ENCODE assay signal across 20 cellular contexts in the genomic region with DNA sequence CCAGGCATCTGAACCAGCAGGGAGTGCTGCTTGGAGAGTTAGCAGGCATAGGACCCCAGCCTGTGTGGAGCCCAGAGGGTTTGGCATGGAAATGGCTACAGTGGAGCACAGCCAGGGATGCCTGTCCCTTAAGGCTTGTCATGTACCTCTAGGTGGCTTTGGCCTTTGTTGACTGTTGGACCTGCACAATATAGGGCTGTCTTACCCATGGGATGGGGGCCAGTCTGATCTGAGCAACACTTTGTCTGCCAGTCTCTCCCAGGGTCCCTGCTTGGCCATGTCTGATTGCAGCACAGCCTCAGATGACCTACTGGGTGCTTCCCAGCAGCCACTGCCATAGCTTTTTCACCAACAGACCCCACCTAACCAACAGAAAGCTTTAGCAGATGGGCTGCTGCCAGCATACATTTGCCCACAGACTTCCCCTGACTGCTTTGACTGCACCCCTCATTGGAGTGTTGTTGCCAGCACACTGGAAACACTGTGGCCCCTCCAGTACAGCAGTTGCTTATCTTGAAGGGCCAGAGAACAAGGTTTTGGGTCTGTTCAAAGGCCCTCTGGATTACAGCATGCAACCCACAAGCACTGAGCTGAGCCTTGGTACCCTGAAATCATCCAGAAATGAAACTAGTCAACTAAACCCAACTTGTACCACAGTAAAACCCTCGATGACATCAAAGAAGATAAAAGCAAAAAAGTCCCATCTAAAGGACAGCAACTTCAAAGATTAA. TPM values are rescaled to one million over a fixed set of nuclear protein-coding genes. Genes with fewer than 3 reads are reported as not detected.
DNase-seq lines count a peak whose midpoint lies in the region; ATAC-seq and TF ChIP-seq lines count a peak whose summit lies in the region.
"Had no signal": no experiment of that assay in that cellular context is flagged by ENCODE, and none has a peak within 500 bp of the region (broad histone marks: within the 10 kb centered on the region; RNA-seq: fewer than 3 reads in every experiment).

No MANE protein-coding gene starts in this region.

- H3K9me3 Mint-ChIP-seq in activated CD4-positive, alpha-beta T cell treated with anti-CD3 and anti-CD28 coated beads, Interleukin-2, amount 10 ng/mL, durations not matched to agents 24 days and 14 days: peaks cover 25% of the 10 kb centered on the region
- peaks cover 6% of the 10 kb centered on the region for H3K9me3 Mint-ChIP-seq in activated CD4-positive, alpha-beta memory T cell treated with anti-CD3 and anti-CD28 coated beads, Interleukin-2, amount 10 ng/mL, durations not matched to agents 7 days and 5 days

- H3K27me3 Mint-ChIP-seq in activated CD4-positive, alpha-beta T cell treated with anti-CD3 and anti-CD28 coated beads, Interleukin-2, amount 10 ng/mL, durations not matched to agents 24 days and 14 days: no peaks in the 10 kb centered on the region
- H3K27me3 Mint-ChIP-seq in activated CD4-positive, alpha-beta memory T cell treated with anti-CD3 and anti-CD28 coated beads, Interleukin-2, amount 10 ng/mL, durations not matched to agents 7 days and 5 days: no peaks in the 10 kb centered on the region
- H3K27me3 Mint-ChIP-seq: activated B cell treated with CpG ODN at 0.5 μM for 24 hours had no signal

- ATAC-seq in HG03432 (IDR thresholded peaks at IDR 0.05; ENCODE audit: unreplicated experiment): peak; percentile 57
- ATAC-seq: HCT116, Panc1, pancreas had no signal

- TF ChIP-seq POLR2A in erythroblast (IDR thresholded peaks at IDR 0.05; ENCODE audit: low read length): no peak

- CTCF ChIA-PET in activated CD4-positive, alpha-beta memory T cell treated with anti-CD3 and anti-CD28 coated beads, Interleukin-2, amount 10 ng/mL, durations not matched to agents 7 days and 5 days (lab: Charles Lee): interaction anchor here (0.9 kb wide), 1 partner anchor 14 kb away, joined by 3 read pairs; no protein-coding TSS in a partner anchor

- intact Hi-C loops in activated CD4-positive, alpha-beta T cell treated with anti-CD3 and anti-CD28 coated beads, Interleukin-2, amount 10 ng/mL, durations not matched to agents 24 days and 14 days (cut with micrococcal nuclease): no loop called here

- H3K4me3 Mint-ChIP-seq in activated CD4-positive, alpha-beta T cell treated with anti-CD3 and anti-CD28 coated beads, Interleukin-2, amount 10 ng/mL, durations not matched to agents 24 days and 14 days: peak overlapping the region; percentile 19
- H3K4me3 Mint-ChIP-seq in activated CD4-positive, alpha-beta memory T cell treated with anti-CD3 and anti-CD28 coated beads, Interleukin-2, amount 10 ng/mL, durations not matched to agents 7 days and 5 days: no peak overlapping the region
- H3K4me3 Mint-ChIP-seq: activated B cell treated with CpG ODN at 0.5 μM for 24 hours; CD8-positive, alpha-beta memory T cell; nephron had no signal

- POLR2A ChIA-PET in activated CD4-positive, alpha-beta memory T cell treated with anti-CD3 and anti-CD28 coated beads, Interleukin-2, amount 10 ng/mL, durations not matched to agents 7 days and 5 days (lab: Charles Lee): interaction anchor here (1.4 kb wide), 1 partner anchor 23 kb away, joined by 4 read pairs; no protein-coding TSS in a partner anchor

- DNase-seq in activated CD4-positive, alpha-beta T cell treated with anti-CD3 and anti-CD28 coated beads, Interleukin-2, amount 10 ng/mL, durations not matched to agents 24 days and 14 days: peak; percentile 62
- no peak for DNase-seq in activated CD4-positive, alpha-beta T cell treated with anti-CD3 and anti-CD28 coated beads for 48 hours
- no peak for DNase-seq in activated CD4-positive, alpha-beta memory T cell treated with anti-CD3 and anti-CD28 coated beads, Interleukin-2, amount 10 ng/mL, durations not matched to agents 7 days and 5 days
- DNase-seq in erythroblast (lab: John Stamatoyannopoulos, UW): peak; percentile 68 to 89
- DNase-seq in SK-N-DZ (ENCODE audit: low spot score): no peak
- no peak for DNase-seq in cerebellar cortex (ENCODE audit: low spot score)
- DNase-seq in NCI-H82 (lab: John Stamatoyannopoulos, UW): no peak
- DNase-seq: activated B cell treated with CpG ODN at 0.5 μM for 24 hours; activated gamma-delta T cell treated with Interleukin-2 at 50 U/mL for 16 hours; CD8-positive, alpha-beta memory T cell; central memory CD4-positive, alpha-beta T cell; foreskin fibroblast; GDM1; left ventricle myocardium inferior; NCI-H2081; pancreas had no signal

- peak overlapping the region; percentile 35 for H3K27ac Mint-ChIP-seq in activated CD4-positive, alpha-beta T cell treated with anti-CD3 and anti-CD28 coated beads, Interleukin-2, amount 10 ng/mL, durations not matched to agents 24 days and 14 days
- peak overlapping the region; percentile 17 for H3K27ac Mint-ChIP-seq in activated CD4-positive, alpha-beta memory T cell treated with anti-CD3 and anti-CD28 coated beads, Interleukin-2, amount 10 ng/mL, durations not matched to agents 7 days and 5 days
- H3K27ac Mint-ChIP-seq: activated B cell treated with CpG ODN at 0.5 μM for 24 hours, nephron had no signal

- peaks cover 25% of the 10 kb centered on the region for H3K4me1 Mint-ChIP-seq in activated CD4-positive, alpha-beta T cell treated with anti-CD3 and anti-CD28 coated beads, Interleukin-2, amount 10 ng/mL, durations not matched to agents 24 days and 14 days
- H3K4me1 Mint-ChIP-seq in activated CD4-positive, alpha-beta memory T cell treated with anti-CD3 and anti-CD28 coated beads, Interleukin-2, amount 10 ng/mL, durations not matched to agents 7 days and 5 days: peaks cover 24% of the 10 kb centered on the region
- H3K4me1 Mint-ChIP-seq: nephron had no signal

- peaks cover 47% of the 10 kb centered on the region for H3K36me3 Mint-ChIP-seq in activated CD4-positive, alpha-beta T cell treated with anti-CD3 and anti-CD28 coated beads, Interleukin-2, amount 10 ng/mL, durations not matched to agents 24 days and 14 days (ENCODE audit: low read depth)
- H3K36me3 Mint-ChIP-seq in activated CD4-positive, alpha-beta memory T cell treated with anti-CD3 and anti-CD28 coated beads, Interleukin-2, amount 10 ng/mL, durations not matched to agents 7 days and 5 days (ENCODE audit: low read depth): peaks cover 48% of the 10 kb centered on the region

RNA-seq across cellular contexts. Expression of a gene that starts 22.1 kb away (rescaled TPM):
- 26.7 and 30.4 TPM in 2 replicates for total RNA-seq in activated CD4-positive, alpha-beta T cell treated with anti-CD3 and anti-CD28 coated beads, Interleukin-2, amount 10 ng/mL, durations not matched to agents 24 days and 14 days
- total RNA-seq in activated CD4-positive, alpha-beta memory T cell treated with anti-CD3 and anti-CD28 coated beads, Interleukin-2, amount 10 ng/mL, durations not matched to agents 7 days and 5 days: 10 to 100 TPM; 22.4 to 28.4 TPM
- polyA plus RNA-seq in SK-N-DZ (2014; cell fraction: cytosol; rRNA removed): 33.9 and 38.9 TPM in 2 replicates
- polyA plus RNA-seq in SK-N-DZ (2014; cell fraction: nucleus; rRNA removed): 28.0 and 35.9 TPM in 2 replicates

RNA-seq across cellular contexts. Expression of a gene that starts 22.2 kb away (rescaled TPM):
- total RNA-seq in activated CD4-positive, alpha-beta T cell treated with anti-CD3 and anti-CD28 coated beads, Interleukin-2, amount 10 ng/mL, durations not matched to agents 24 days and 14 days: 191 and 194 TPM in 2 replicates
- total RNA-seq in activated CD4-positive, alpha-beta memory T cell treated with anti-CD3 and anti-CD28 coated beads, Interleukin-2, amount 10 ng/mL, durations not matched to agents 7 days and 5 days: 10 to 100 TPM; 60.6 to 63.3 TPM
- 107 and 108 TPM in 2 replicates for polyA plus RNA-seq in SK-N-DZ (2014; cell fraction: cytosol; rRNA removed)
- polyA plus RNA-seq in SK-N-DZ (2014; cell fraction: nucleus; rRNA removed): 104 and 113 TPM in 2 replicates

Comparison
In these comparisons a context has a peak if more than half of its experiments do, and no peak if none do; other contexts are left out.
1. DNase-seq: peak in activated CD4-positive, alpha-beta T cell treated with anti-CD3 and anti-CD28 coated beads, Interleukin-2, amount 10 ng/mL, durations not matched to agents 24 days and 14 days (single experiment) and erythroblast (2 of 2); none in activated CD4-positive, alpha-beta T cell treated with anti-CD3 and anti-CD28 coated beads for 48 hours (single experiment), activated CD4-positive, alpha-beta memory T cell treated with anti-CD3 and anti-CD28 coated beads, Interleukin-2, amount 10 ng/mL, durations not matched to agents 7 days and 5 days (single experiment), SK-N-DZ (single experiment), cerebellar cortex (single experiment) and NCI-H82 (single experiment).